12 cellular contexts compared by ENCODE assay signal in genomic region chr10:126060232-126060935, GRCh38.
A peak's percentile ranks its signal among the peaks of the same experiment; 100 is the strongest.
DNase-seq lines count a peak whose midpoint lies in the region; ATAC-seq, FAIRE-seq and TF ChIP-seq lines count a peak whose summit lies in the region.
"Had no signal": no experiment of that assay in that cellular context is flagged by ENCODE, and none has a peak within 500 bp of the region (broad histone marks: within the 10 kb centered on the region; RNA-seq: fewer than 3 reads in every experiment).

No MANE protein-coding gene starts in this region.

- no peaks in the 10 kb centered on the region for H3K36me3 Mint-ChIP-seq in activated naive CD4-positive, alpha-beta T cell treated with anti-CD3 and anti-CD28 coated beads for 36 hours (ENCODE audit: low read depth)
- H3K36me3 Mint-ChIP-seq: naive B cell had no signal

- ATAC-seq in HG03108 (IDR thresholded peaks at IDR 0.05; ENCODE audit: unreplicated experiment), result no peak

- intact Hi-C loops in activated naive CD4-positive, alpha-beta T cell treated with anti-CD3 and anti-CD28 coated beads for 36 hours (cut with micrococcal nuclease), result no loop called here

- no peaks in the 10 kb centered on the region for H3K27me3 ChIP-seq in bronchial epithelial cell (ENCODE audit: control insufficient read depth, insufficient read depth, low read length)

- no peaks in the 10 kb centered on the region for H3K4me1 Mint-ChIP-seq in activated naive CD4-positive, alpha-beta T cell treated with anti-CD3 and anti-CD28 coated beads for 36 hours (ENCODE audit: low read depth)
- H3K4me1 Mint-ChIP-seq: naive B cell had no signal

- no peak overlapping the region for H3K27ac Mint-ChIP-seq in activated naive CD4-positive, alpha-beta T cell treated with anti-CD3 and anti-CD28 coated beads for 36 hours

- no peak overlapping the region for H3K4me3 ChIP-seq in bronchial epithelial cell (ENCODE audit: low read depth, low read length)

- TF ChIP-seq CTCF in bronchial epithelial cell (IDR thresholded peaks at IDR 0.05; ENCODE audit: insufficient read depth, low read length, severe bottlenecking), result no peak

- peak overlapping the region; percentile 7 for H3K27ac ChIP-seq in temporal lobe (ENCODE audit: low read depth, low read length)
- H3K27ac ChIP-seq: VCaP had no signal

- FAIRE-seq in bronchial epithelial cell (lab: Jason Lieb, UNC), result no peak

- H3K36me3 ChIP-seq in bronchial epithelial cell (ENCODE audit: control insufficient read depth, insufficient read depth, low read length), result no peaks in the 10 kb centered on the region

- DNase-seq in HK-2 (ENCODE audit: unreplicated experiment), result peak; percentile 48
- DNase-seq in bronchial epithelial cell (ENCODE audit: low read depth), result peak; percentile 67
- peak; percentile 79 for DNase-seq in kidney tubule cell (ENCODE audit: low spot score)
- DNase-seq in medulla oblongata (ENCODE audit: extremely low spot score), result no peak
- no peak for DNase-seq in activated naive CD4-positive, alpha-beta T cell treated with anti-CD3 and anti-CD28 coated beads for 36 hours
- DNase-seq: activated effector memory CD4-positive, alpha-beta T cell treated with Interleukin-2 at 50 U/mL for 16 hours; foreskin melanocyte; naive B cell; NK-92 treated with Interleukin-12 subunit alpha and Interleukin-12 subunit beta, amount 100 ng/mL, for 24 hours had no signal

- H3K9me3 Mint-ChIP-seq in activated naive CD4-positive, alpha-beta T cell treated with anti-CD3 and anti-CD28 coated beads for 36 hours, result no peaks in the 10 kb centered on the region

- CTCF ChIA-PET in activated naive CD4-positive, alpha-beta T cell treated with anti-CD3 and anti-CD28 coated beads for 36 hours (lab: Charles Lee), result no interaction called here

- H3K4me3 Mint-ChIP-seq in activated naive CD4-positive, alpha-beta T cell treated with anti-CD3 and anti-CD28 coated beads for 36 hours, result no peak overlapping the region
- H3K4me3 Mint-ChIP-seq: naive B cell had no signal

- peaks cover 4% of the 10 kb centered on the region for H3K27me3 Mint-ChIP-seq in activated naive CD4-positive, alpha-beta T cell treated with anti-CD3 and anti-CD28 coated beads for 36 hours (ENCODE audit: low read depth)

Comparison
In these comparisons a context has a peak if more than half of its experiments do, and no peak if none do; other contexts are left out.
1. DNase-seq: peak in HK-2 (single experiment), bronchial epithelial cell (single experiment) and kidney tubule cell (single experiment); none in medulla oblongata (single experiment) and activated naive CD4-positive, alpha-beta T cell treated with anti-CD3 and anti-CD28 coated beads for 36 hours (single experiment).